ENCODE assay signal across 8 cellular contexts in genomic region chrX:43655961-43656494, GRCh38. TPM values are rescaled to one million over a fixed set of nuclear protein-coding genes. Genes with fewer than 3 reads are reported as not detected.
A peak's percentile ranks its signal among the peaks of the same experiment; 100 is the strongest.
DNase-seq lines count a peak whose midpoint lies in the region; ATAC-seq and TF ChIP-seq lines count a peak whose summit lies in the region.

Gene MAOA, plus strand, starts transcription at chrX:43656299. Its CDS starts 43 bp downstream, at chrX:43656342.

- H3K4me3 ChIP-seq in iPS-18a (ENCODE audit: low read length) = peak within 1 kb of the TSS; percentile 69

- no peak within 1 kb of the TSS for H3K9ac ChIP-seq in iPS-18a (ENCODE audit: low read length)

- H3K27ac Mint-ChIP-seq in MCF 10A (ENCODE audit: low read depth, unreplicated experiment) = peak within 1 kb of the TSS; percentile 100

- no peak for TF ChIP-seq CTCF in MCF 10A (IDR thresholded peaks at IDR 0.05; ENCODE audit: unreplicated experiment)

- CTCF ChIA-PET in MCF 10A (lab: Yijun Ruan, JAX) = interaction anchor here (0.6 to 1.6 kb wide), 5 partner anchors 53 to 90 kb away, joined by 3 to 7 read pairs (median 5); no protein-coding TSS in a partner anchor

- ATAC-seq in GM18868 (IDR thresholded peaks at IDR 0.05; ENCODE audit: unreplicated experiment) (no peak), GM21723 (IDR thresholded peaks at IDR 0.05; ENCODE audit: unreplicated experiment) (no peak), HG02970 (IDR thresholded peaks at IDR 0.05; ENCODE audit: low FRiP score, unreplicated experiment) (no peak)

- no peak within 1 kb of the TSS for H3K27ac ChIP-seq in iPS-18a (ENCODE audit: low read length)

- H3K36me3 ChIP-seq in iPS-18a (ENCODE audit: control insufficient read depth, low read depth, low read length) = no peaks in the 10 kb centered on the region

- H3K36me3 Mint-ChIP-seq in MCF 10A (ENCODE audit: insufficient read depth, unreplicated experiment) = peaks cover 13% of the 10 kb centered on the region

- no peaks in the 10 kb centered on the region for H3K4me1 Mint-ChIP-seq in MCF 10A (ENCODE audit: insufficient read depth, unreplicated experiment)

- H3K9me3 ChIP-seq in iPS-18a (ENCODE audit: control insufficient read depth, low read depth, low read length) = peaks cover 5% of the 10 kb centered on the region

- no TSS peak for BruUV-seq in MCF 10A (replicated peaks; lab: Mats Ljungman, UMichigan)

- peaks cover 10% of the 10 kb centered on the region for H3K27me3 ChIP-seq in iPS-18a (ENCODE audit: control insufficient read depth, insufficient read depth, low read length)

- POLR2A ChIA-PET in MCF 10A (lab: Yijun Ruan, JAX) = interaction anchor here (0.6 to 11.9 kb wide), 24 partner anchors 12 to 95 kb away, joined by 3 to 215 read pairs (median 4); no protein-coding TSS in a partner anchor

- H3K27me3 Mint-ChIP-seq in MCF 10A (ENCODE audit: insufficient read depth, unreplicated experiment) = peaks cover 20% of the 10 kb centered on the region

- peak; percentile 42 for DNase-seq in HCEC 1CT
- DNase-seq in T follicular helper cell (ENCODE audit: low read depth) = peak; percentile 25
- DNase-seq in MCF 10A (ENCODE audit: unreplicated experiment) = peak; percentile 73
- peak; percentile 58 for DNase-seq in retina

- intact Hi-C loops in MCF 10A (cut with micrococcal nuclease) = loop anchor here (2.0 to 5.0 kb wide), 2 partner anchors 73 to 96 kb away; no protein-coding TSS in a partner anchor

- H3K4me3 Mint-ChIP-seq in MCF 10A (ENCODE audit: unreplicated experiment) = peak within 1 kb of the TSS; percentile 84

- no peaks in the 10 kb centered on the region for H3K4me1 ChIP-seq in iPS-18a (ENCODE audit: control insufficient read depth, low read depth, low read length)

- peaks cover 8% of the 10 kb centered on the region for H3K9me3 Mint-ChIP-seq in MCF 10A (ENCODE audit: unreplicated experiment)

RNA-seq across cellular contexts. Expression of gene MAOA, which starts in this region (rescaled TPM):
- total RNA-seq in MCF 10A (2022) = 8.2 and 9.8 TPM in 2 replicates
